Comparison of ENCODE assay signal across 8 cellular contexts in genomic region chr2:126971481-126972271, GRCh38.
DNase-seq lines count a peak whose midpoint lies in the region; ATAC-seq and TF ChIP-seq lines count a peak whose summit lies in the region.

No MANE protein-coding gene starts in this region.

- H3K9me3 ChIP-seq in PC-9 (ENCODE audit: insufficient read depth, low read depth) (no peaks in the 10 kb centered on the region), fibroblast of lung (ENCODE audit: control insufficient read depth, insufficient read depth, low read depth, low read length) (no peaks in the 10 kb centered on the region), neural cell (ENCODE audit: low read length) (no peaks in the 10 kb centered on the region)

- H3F3A ChIP-seq in PC-9 (ENCODE audit: insufficient read depth, low read depth) (no peaks in the 10 kb centered on the region), neural cell (ENCODE audit: insufficient read depth, low read length, poor library complexity, severe bottlenecking) (no peaks in the 10 kb centered on the region)

- H3K79me2 ChIP-seq in PC-9 (ENCODE audit: low read depth) (no peaks in the 10 kb centered on the region), fibroblast of lung (ENCODE audit: control insufficient read depth, insufficient read depth, low read length) (no peaks in the 10 kb centered on the region), neural cell (replicated peaks; ENCODE audit: insufficient read depth, low read length) (no peaks in the 10 kb centered on the region)

- in situ Hi-C loops in Caki2 (cut with HindIII; ENCODE audit: low pct_unique_long_range_greater_than_20kb, low sequenced_read_pairs), result no loop called here

- H3K4me3 Mint-ChIP-seq in stimulated activated naive CD8-positive, alpha-beta T cell treated with anti-CD3 and anti-CD28 coated beads, Interleukin-15, Interleukin-2, amounts not matched to agents 100 ng/mL and 50 ng/mL, for 24 hours, result peak overlapping the region; percentile 66

- H3K9ac ChIP-seq in fibroblast of lung (ENCODE audit: insufficient read depth, low read length) (peak overlapping the region; percentile 46), neural cell (ENCODE audit: low read length) (peak overlapping the region; percentile 26)

- H2AFZ ChIP-seq in PC-9, result peak overlapping the region; percentile 84
- H2AFZ ChIP-seq in fibroblast of lung (ENCODE audit: low read length), result peak overlapping the region; percentile 67
- H2AFZ ChIP-seq in neural cell (ENCODE audit: low read depth, low read length), result no peak overlapping the region

- H3K9me2 ChIP-seq in PC-9 (ENCODE audit: insufficient read depth) (no peaks in the 10 kb centered on the region), neural cell (ENCODE audit: insufficient read depth, low read length) (no peaks in the 10 kb centered on the region)

- TF ChIP-seq RAD21 in neural cell (conservative IDR thresholded peaks at IDR 0.05), result peak; percentile 93

- H3K4me1 ChIP-seq in PC-9 (replicated peaks; ENCODE audit: insufficient read depth) (no peaks in the 10 kb centered on the region), fibroblast of lung (ENCODE audit: control insufficient read depth, extremely low read depth, insufficient read depth, low read length) (no peaks in the 10 kb centered on the region)

- H3K27ac ChIP-seq in PC-9 (no peak overlapping the region), fibroblast of lung (ENCODE audit: insufficient read depth, low read length) (no peak overlapping the region), neural cell (ENCODE audit: low read length) (no peak overlapping the region)

- no peaks in the 10 kb centered on the region for H3K9me3 Mint-ChIP-seq in stimulated activated naive CD8-positive, alpha-beta T cell treated with anti-CD3 and anti-CD28 coated beads, Interleukin-15, Interleukin-2, amounts not matched to agents 100 ng/mL and 50 ng/mL, for 24 hours

- H3K4me3 ChIP-seq in PC-9 (peak overlapping the region; percentile 43; the same call in 1 of the 2 replicates), fibroblast of lung (replicated peaks in 1 of 4; ENCODE audit: control extremely low read depth in 1 of 4, insufficient read depth in 1 of 4, low read depth in 3 of 4, low read length in 4 of 4) (peak overlapping the region in 3 of 4 experiments; percentile 33 to 50 (median 37)), neural cell (ENCODE audit: low read length) (peak overlapping the region; percentile 42)

- ATAC-seq in GM19468 (IDR thresholded peaks at IDR 0.05; ENCODE audit: extremely low read depth, unreplicated experiment), result peak; percentile 90

- CTCF ChIA-PET in PC-9 (lab: Charles Lee), result interaction anchor here (1.1 kb wide), 1 partner anchor 444 kb away, joined by 3 read pairs; no protein-coding TSS in a partner anchor

- H4K20me1 ChIP-seq in PC-9 (ENCODE audit: insufficient read depth), result no peaks in the 10 kb centered on the region
- H4K20me1 ChIP-seq in fibroblast of lung (ENCODE audit: control insufficient read depth, extremely low read depth, insufficient read depth, low read length), result no peaks in the 10 kb centered on the region
- H4K20me1 ChIP-seq in neural cell (ENCODE audit: insufficient read depth), result no peaks in the 10 kb centered on the region

- TF ChIP-seq CTCF in PC-9 (conservative IDR thresholded peaks at IDR 0.05) (peak; percentile 99), fibroblast of lung (conservative IDR thresholded peaks at IDR 0.05 in 1 of 2, IDR thresholded peaks at IDR 0.05 in 1 of 2; ENCODE audit: low read depth in 1 of 2, low read length in 2 of 2) (peak; percentile 88), neural cell (IDR thresholded peaks at IDR 0.05; ENCODE audit: poor library complexity, severe bottlenecking) (peak; percentile 93)

- no peaks in the 10 kb centered on the region for H3K36me3 Mint-ChIP-seq in stimulated activated naive CD8-positive, alpha-beta T cell treated with anti-CD3 and anti-CD28 coated beads, Interleukin-15, Interleukin-2, amounts not matched to agents 100 ng/mL and 50 ng/mL, for 24 hours (ENCODE audit: low read depth)

- intact Hi-C loops in PC-9 (cut with micrococcal nuclease; ENCODE audit: unreplicated experiment), result loop anchor here (5.0 kb wide), 2 partner anchors 201 to 1224 kb away; no protein-coding TSS in a partner anchor

- no peak overlapping the region for H3K27ac Mint-ChIP-seq in stimulated activated naive CD8-positive, alpha-beta T cell treated with anti-CD3 and anti-CD28 coated beads, Interleukin-15, Interleukin-2, amounts not matched to agents 100 ng/mL and 50 ng/mL, for 24 hours

- no peak for TF ChIP-seq EP300 in neural cell (conservative IDR thresholded peaks at IDR 0.05; ENCODE audit: poor library complexity, severe bottlenecking)

- POLR2A ChIA-PET in PC-9 (lab: Charles Lee; ENCODE audit: unreplicated experiment), result no interaction called here

- H3K27me3 Mint-ChIP-seq in stimulated activated naive CD8-positive, alpha-beta T cell treated with anti-CD3 and anti-CD28 coated beads, Interleukin-15, Interleukin-2, amounts not matched to agents 100 ng/mL and 50 ng/mL, for 24 hours, result peaks cover 22% of the 10 kb centered on the region

- no TSS peak for BruUV-seq in PC-9 (replicated peaks; lab: Mats Ljungman, UMichigan)

- peaks cover 3% of the 10 kb centered on the region for H3K4me1 Mint-ChIP-seq in stimulated activated naive CD8-positive, alpha-beta T cell treated with anti-CD3 and anti-CD28 coated beads, Interleukin-15, Interleukin-2, amounts not matched to agents 100 ng/mL and 50 ng/mL, for 24 hours (ENCODE audit: low read depth)

- H3K27me3 ChIP-seq in PC-9 (ENCODE audit: insufficient read depth, low read depth) (peaks cover 92% of the 10 kb centered on the region), fibroblast of lung (ENCODE audit: control insufficient read depth, insufficient read depth, low read length) (peaks cover 13% of the 10 kb centered on the region), neural cell (ENCODE audit: insufficient read depth, low read depth, low read length) (no peaks in the 10 kb centered on the region)

- no peaks in the 10 kb centered on the region for H3K36me3 ChIP-seq in PC-9 (ENCODE audit: low read depth)
- H3K36me3 ChIP-seq in fibroblast of lung (ENCODE audit: control insufficient read depth, insufficient read depth, low read length), result no peaks in the 10 kb centered on the region
- H3K36me3 ChIP-seq in neural cell (ENCODE audit: insufficient read depth, low read length), result no peaks in the 10 kb centered on the region

- peak overlapping the region; percentile 80 for H3K4me2 ChIP-seq in PC-9
- H3K4me2 ChIP-seq in fibroblast of lung (ENCODE audit: extremely low read depth, insufficient read depth, low read length), result peak overlapping the region; percentile 78
- no peak overlapping the region for H3K4me2 ChIP-seq in neural cell (ENCODE audit: low read length)

- peak; percentile 87 for DNase-seq in Caki2 (ENCODE audit: low read depth)
- DNase-seq in HPDE6-E6E7 (ENCODE audit: extremely low spot score), result peak; percentile 77
- DNase-seq in PC-9, result peak in 1 of 2 experiments; percentile 66
- peak; percentile 35 for DNase-seq in activated T-helper 1 cell treated with Interleukin-2 at 50 U/mL for 16 hours (ENCODE audit: low read depth)
- DNase-seq in fibroblast of lung (ENCODE audit: low read depth in 2 of 2), result peak; percentile 50 to 58

TF ChIP-seq in neural cell, 6 proteins besides CTCF, POLR2A, EP300 and RAD21:
- TF ChIP-seq REST (IDR thresholded peaks at IDR 0.05; ENCODE audit: borderline replicate concordance) (no peak), SMC3 (conservative IDR thresholded peaks at IDR 0.05; ENCODE audit: poor library complexity) (peak; percentile 86)
